ENCODE assay signal across 23 cellular contexts in genomic region chr21:39155578-39155977, GRCh38.
"Had no signal": no experiment of that assay in that cellular context is flagged by ENCODE, and none has a peak within 500 bp of the region (broad histone marks: within the 10 kb centered on the region; RNA-seq: fewer than 3 reads in every experiment).

No MANE protein-coding gene starts in this region.

- H3K4me3 ChIP-seq: coronary artery, hepatocyte, lung, right atrium auricular region, sigmoid colon, thyroid gland, upper lobe of left lung, uterus had no signal

- H3K9me3 ChIP-seq: right atrium auricular region, sigmoid colon, thyroid gland, upper lobe of left lung, uterus had no signal

- H3K27ac Mint-ChIP-seq: endodermal cell; naive thymus-derived CD4-positive, alpha-beta T cell; nephron progenitor cell had no signal

- H3K4me1 Mint-ChIP-seq: endodermal cell; naive thymus-derived CD4-positive, alpha-beta T cell; nephron progenitor cell had no signal

- DNase-seq: effector CD4-positive, alpha-beta T cell; endodermal cell; erythroblast; foreskin melanocyte; head of caudate nucleus; kidney; left cardiac atrium; left ventricle myocardium superior; mesendoderm; naive thymus-derived CD4-positive, alpha-beta T cell; nephron progenitor cell; posterior cingulate gyrus; sigmoid colon; small intestine; stimulated activated CD4-positive, alpha-beta T cell treated with anti-CD3 and anti-CD28 coated beads, Interleukin-2, amount 100 ng/mL, for 48 hours; stimulated activated naive CD4-positive, alpha-beta T cell treated with Interleukin-2 at 50 U/mL for 16 hours; thyroid gland; upper lobe of left lung; uterus had no signal

- H3K4me3 Mint-ChIP-seq: endodermal cell; naive thymus-derived CD4-positive, alpha-beta T cell; nephron progenitor cell had no signal

- H3K4me2 ChIP-seq: hepatocyte had no signal

- H3K79me2 ChIP-seq: hepatocyte had no signal

- H3K36me3 Mint-ChIP-seq: naive thymus-derived CD4-positive, alpha-beta T cell had no signal

- ATAC-seq: left cardiac atrium; left ventricle myocardium superior; naive thymus-derived CD4-positive, alpha-beta T cell had no signal

- H3K36me3 ChIP-seq: right atrium auricular region, sigmoid colon, thyroid gland, upper lobe of left lung, uterus had no signal

- H2AFZ ChIP-seq: hepatocyte had no signal

- H3K27me3 ChIP-seq: hepatocyte, right atrium auricular region, sigmoid colon, thyroid gland, upper lobe of left lung, uterus had no signal

- H3K27ac ChIP-seq: hepatocyte, right atrium auricular region, sigmoid colon, thyroid gland, upper lobe of left lung, uterus had no signal

- H3K4me1 ChIP-seq: right atrium auricular region, sigmoid colon, thyroid gland, upper lobe of left lung, uterus had no signal
